1 cellular context compared by ENCODE assay signal in the genomic region with DNA sequence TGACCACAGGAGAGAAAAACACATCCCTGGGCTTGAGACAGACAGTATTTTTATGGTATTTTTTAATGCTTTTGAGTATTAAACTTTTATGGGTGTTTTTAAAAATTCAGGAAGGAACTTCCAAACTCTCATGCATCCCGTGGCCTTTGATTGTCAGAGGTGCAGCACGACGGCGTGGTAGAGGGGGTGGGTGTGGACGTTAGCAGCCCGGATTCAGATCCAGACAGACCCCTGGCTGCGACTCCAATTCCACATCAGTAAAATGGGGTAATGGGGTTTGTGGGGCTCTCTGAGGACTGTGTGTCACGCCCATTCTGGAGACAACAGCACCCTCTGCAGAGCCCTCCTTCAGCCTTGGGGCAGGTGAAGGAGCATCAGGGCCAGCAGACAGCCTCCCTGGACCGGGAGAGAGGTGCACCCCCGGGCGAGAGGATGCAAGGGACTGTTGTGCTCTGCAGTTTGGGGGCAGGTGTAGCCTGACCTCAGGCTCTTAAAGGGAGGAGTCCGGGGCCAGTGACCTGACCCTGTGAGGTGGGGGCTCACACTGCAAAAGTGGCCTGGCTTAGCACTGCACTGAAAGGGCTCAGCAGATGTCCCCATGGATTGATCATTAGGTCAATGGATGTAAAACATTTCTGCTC.
TF ChIP-seq lines count a peak whose summit lies in the region.

No MANE protein-coding gene starts in this region.

TF ChIP-seq in WTC11, 78 proteins besides CTCF, POLR2A, EP300 and RAD21 (continued from another document):
- TF ChIP-seq, protein P1, sequence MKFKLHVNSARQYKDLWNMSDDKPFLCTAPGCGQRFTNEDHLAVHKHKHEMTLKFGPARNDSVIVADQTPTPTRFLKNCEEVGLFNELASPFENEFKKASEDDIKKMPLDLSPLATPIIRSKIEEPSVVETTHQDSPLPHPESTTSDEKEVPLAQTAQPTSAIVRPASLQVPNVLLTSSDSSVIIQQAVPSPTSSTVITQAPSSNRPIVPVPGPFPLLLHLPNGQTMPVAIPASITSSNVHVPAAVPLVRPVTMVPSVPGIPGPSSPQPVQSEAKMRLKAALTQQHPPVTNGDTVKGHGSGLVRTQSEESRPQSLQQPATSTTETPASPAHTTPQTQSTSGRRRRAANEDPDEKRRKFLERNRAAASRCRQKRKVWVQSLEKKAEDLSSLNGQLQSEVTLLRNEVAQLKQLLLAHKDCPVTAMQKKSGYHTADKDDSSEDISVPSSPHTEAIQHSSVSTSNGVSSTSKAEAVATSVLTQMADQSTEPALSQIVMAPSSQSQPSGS (CRISPR knock-in tag; IDR thresholded peaks at IDR 0.05; ENCODE audit: borderline replicate concordance, low read depth), result no peak
- no peak for TF ChIP-seq GRHL2 (CRISPR knock-in tag; IDR thresholded peaks at IDR 0.05; ENCODE audit: insufficient replicate concordance, severe bottlenecking)
- TF ChIP-seq, protein P2, sequence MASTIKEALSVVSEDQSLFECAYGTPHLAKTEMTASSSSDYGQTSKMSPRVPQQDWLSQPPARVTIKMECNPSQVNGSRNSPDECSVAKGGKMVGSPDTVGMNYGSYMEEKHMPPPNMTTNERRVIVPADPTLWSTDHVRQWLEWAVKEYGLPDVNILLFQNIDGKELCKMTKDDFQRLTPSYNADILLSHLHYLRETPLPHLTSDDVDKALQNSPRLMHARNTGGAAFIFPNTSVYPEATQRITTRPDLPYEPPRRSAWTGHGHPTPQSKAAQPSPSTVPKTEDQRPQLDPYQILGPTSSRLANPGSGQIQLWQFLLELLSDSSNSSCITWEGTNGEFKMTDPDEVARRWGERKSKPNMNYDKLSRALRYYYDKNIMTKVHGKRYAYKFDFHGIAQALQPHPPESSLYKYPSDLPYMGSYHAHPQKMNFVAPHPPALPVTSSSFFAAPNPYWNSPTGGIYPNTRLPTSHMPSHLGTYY (CRISPR knock-in tag; IDR thresholded peaks at IDR 0.05), result no peak
